In genomic region chr1:34852677-34853217, GRCh38 we compare ENCODE assay signal across 7 cellular contexts. TPM values are rescaled to one million over a fixed set of nuclear protein-coding genes. Genes with fewer than 3 reads are reported as not detected.
DNase-seq lines count a peak whose midpoint lies in the region; ATAC-seq and TF ChIP-seq lines count a peak whose summit lies in the region.

No MANE protein-coding gene starts in this region.

- ATAC-seq in GM18502 (IDR thresholded peaks at IDR 0.05; ENCODE audit: poor library complexity, unreplicated experiment) (peak; percentile 89), HG02943 (IDR thresholded peaks at IDR 0.05; ENCODE audit: low read depth, unreplicated experiment) (peak; percentile 91)

- peak; percentile 90 to 96 for TF ChIP-seq CTCF in right atrium auricular region (IDR thresholded peaks at IDR 0.05)

- H3K9ac ChIP-seq in rectal smooth muscle tissue (ENCODE audit: low read length) = no peak overlapping the region

- H3K36me3 ChIP-seq in right atrium auricular region (peaks cover 25% of the 10 kb centered on the region), rectal smooth muscle tissue (ENCODE audit: control insufficient read depth, insufficient read depth, low read length) (peaks cover 12% of the 10 kb centered on the region)

- H3K4me1 ChIP-seq in right atrium auricular region = peaks cover 0 to 51% of the 10 kb centered on the region in 2 donors
- H3K4me1 ChIP-seq in rectal smooth muscle tissue (ENCODE audit: control insufficient read depth, insufficient read depth, low read length) = no peaks in the 10 kb centered on the region

- H3K9me3 ChIP-seq in right atrium auricular region = no peaks in the 10 kb centered on the region

- DNase-seq in NCI-H1694 (lab: John Stamatoyannopoulos, UW) = peak; percentile 93
- DNase-seq in T-helper 1 cell = peak; percentile 74 to 92 (median 85)
- peak in 54 of 56 donors; percentile 8 to 93 (median 80) for DNase-seq in amygdala (lab: John Stamatoyannopoulos, UW)
- peak; percentile 93 for DNase-seq in right atrium auricular region (ENCODE audit: low spot score)

- H3K27ac ChIP-seq in right atrium auricular region (peak overlapping the region; percentile 23 to 64), rectal smooth muscle tissue (ENCODE audit: low read depth, low read length) (peak overlapping the region; percentile 52)

- H3K27me3 ChIP-seq in right atrium auricular region (no peaks in the 10 kb centered on the region), rectal smooth muscle tissue (ENCODE audit: control insufficient read depth, insufficient read depth, low read length) (no peaks in the 10 kb centered on the region)

- H3K4me3 ChIP-seq in right atrium auricular region = no peak overlapping the region
- no peak overlapping the region for H3K4me3 ChIP-seq in rectal smooth muscle tissue (ENCODE audit: low read length)

RNA-seq across cellular contexts. Expression of gene SMIM12, which starts 6.8 kb away (rescaled TPM):
- 10 to 100 TPM; 26.6 to 34.0 TPM for total RNA-seq in right atrium auricular region

RNA-seq across cellular contexts. Expression of gene GJA4, which starts 59.9 kb away (rescaled TPM):
- 10 to 100 TPM; 31.6 to 50.9 TPM for total RNA-seq in right atrium auricular region
